Comparison of ENCODE assay signal across 14 cellular contexts in the genomic region with DNA sequence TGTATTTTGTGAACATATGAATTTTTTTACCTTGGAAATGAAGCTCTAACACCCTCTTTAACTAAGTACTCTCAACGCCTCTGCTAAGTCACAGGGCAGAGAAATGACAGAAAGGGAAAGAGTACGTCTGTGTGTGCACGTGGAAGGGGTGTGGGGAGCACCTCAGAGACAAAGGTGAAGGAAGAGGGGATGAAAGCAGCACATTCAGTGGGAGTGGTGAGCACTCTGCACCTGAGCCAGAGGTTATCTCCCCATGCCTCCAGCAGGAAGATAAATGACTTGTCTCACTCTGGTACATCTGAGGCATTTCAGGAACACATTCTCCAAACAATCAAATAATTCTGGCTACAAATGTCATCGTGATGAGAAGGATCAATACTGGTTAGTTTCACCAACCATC. TPM values are rescaled to one million over a fixed set of nuclear protein-coding genes. Genes with fewer than 3 reads are reported as not detected.
DNase-seq lines count a peak whose midpoint lies in the region; ATAC-seq and TF ChIP-seq lines count a peak whose summit lies in the region.
"Had no signal": no experiment of that assay in that cellular context is flagged by ENCODE, and none has a peak within 500 bp of the region (broad histone marks: within the 10 kb centered on the region; RNA-seq: fewer than 3 reads in every experiment).

No MANE protein-coding gene starts in this region.

- H3K27me3 Mint-ChIP-seq in activated CD4-positive, alpha-beta T cell treated with anti-CD3 and anti-CD28 coated beads for 36 hours, result no peaks in the 10 kb centered on the region
- no peaks in the 10 kb centered on the region for H3K27me3 Mint-ChIP-seq in activated CD4-positive, alpha-beta memory T cell treated with anti-CD3 and anti-CD28 coated beads for 36 hours

- DNase-seq in activated CD4-positive, alpha-beta T cell treated with anti-CD3 and anti-CD28 coated beads for 36 hours, result peak; percentile 66
- no peak for DNase-seq in activated CD4-positive, alpha-beta T cell treated with anti-CD3 and anti-CD28 coated beads, Interleukin-2, amount 50 U/mL, for 48 hours
- DNase-seq in activated CD4-positive, alpha-beta memory T cell treated with anti-CD3 and anti-CD28 coated beads for 36 hours, result peak; percentile 60
- no peak for DNase-seq in fibroblast of the aortic adventitia (ENCODE audit: low read depth)
- DNase-seq in stimulated activated CD4-positive, alpha-beta T cell treated with anti-CD3 and anti-CD28 coated beads, Interleukin-4, amount 100 ng/mL, for 24 hours, result peak; percentile 30
- DNase-seq in DMS79 treated with DMSO at 0.1 percent for 48 hours (lab: John Stamatoyannopoulos, UW), result no peak
- no peak for DNase-seq in tibial artery
- no peak for DNase-seq in effector CD4-positive, alpha-beta T cell
- DNase-seq: 8988T, esophagus squamous epithelium, NCI-H1417 treated with DMSO at 0.1 percent for 48 hours had no signal

- CTCF ChIA-PET in activated CD4-positive, alpha-beta T cell treated with anti-CD3 and anti-CD28 coated beads for 36 hours (lab: Charles Lee), result interaction anchor here (0.8 to 1.6 kb wide), 5 partner anchors 13 to 62 kb away, joined by 3 to 4 read pairs (median 4); no protein-coding TSS in a partner anchor
- CTCF ChIA-PET in activated CD4-positive, alpha-beta memory T cell treated with anti-CD3 and anti-CD28 coated beads for 36 hours (lab: Charles Lee), result interaction anchor here (0.6 to 2.7 kb wide), 4 partner anchors 8 to 74 kb away, joined by 3 to 16 read pairs (median 5); no protein-coding TSS in a partner anchor

- H3K27ac ChIP-seq in tibial artery, result peak overlapping the region in 1 of 2 donors; percentile 16
- H3K27ac ChIP-seq: ascending aorta, parathyroid adenoma had no signal

- H3K4me3 ChIP-seq in fibroblast of the aortic adventitia (ENCODE audit: low read depth, low read length), result peak overlapping the region; percentile 32
- no peak overlapping the region for H3K4me3 ChIP-seq in tibial artery
- H3K4me3 ChIP-seq: ascending aorta, esophagus squamous epithelium, HAP-1 had no signal

- peaks cover 0 to 9% (median 0%) of the 10 kb centered on the region in 3 donors for H3K36me3 ChIP-seq in tibial artery
- H3K36me3 ChIP-seq: ascending aorta had no signal

- H3K9me3 Mint-ChIP-seq in activated CD4-positive, alpha-beta T cell treated with anti-CD3 and anti-CD28 coated beads for 36 hours (ENCODE audit: low read depth), result no peaks in the 10 kb centered on the region
- H3K9me3 Mint-ChIP-seq in activated CD4-positive, alpha-beta memory T cell treated with anti-CD3 and anti-CD28 coated beads for 36 hours, result no peaks in the 10 kb centered on the region

- intact Hi-C loops in activated CD4-positive, alpha-beta T cell treated with anti-CD3 and anti-CD28 coated beads for 36 hours (cut with DNase I, micrococcal nuclease), result loop anchor here in 1 of 2 experiments (2.0 to 5.0 kb wide), 2 partner anchors 13 to 74 kb away; no protein-coding TSS in a partner anchor
- intact Hi-C loops in activated CD4-positive, alpha-beta memory T cell treated with anti-CD3 and anti-CD28 coated beads for 36 hours (cut with micrococcal nuclease), result loop anchor here (1.0 kb wide), 1 partner anchor 14 kb away; no protein-coding TSS in a partner anchor
- intact Hi-C loops in tibial artery (cut with DNase I; ENCODE audit: low total_unique reads), result no loop called here

- H3K9me3 ChIP-seq in tibial artery, result no peaks in the 10 kb centered on the region
- H3K9me3 ChIP-seq: ascending aorta, esophagus squamous epithelium, HAP-1 had no signal

- no peaks in the 10 kb centered on the region for H3K27me3 ChIP-seq in tibial artery
- H3K27me3 ChIP-seq: ascending aorta, esophagus squamous epithelium had no signal

- peak overlapping the region; percentile 14 for H3K4me3 Mint-ChIP-seq in activated CD4-positive, alpha-beta T cell treated with anti-CD3 and anti-CD28 coated beads for 36 hours
- H3K4me3 Mint-ChIP-seq in activated CD4-positive, alpha-beta memory T cell treated with anti-CD3 and anti-CD28 coated beads for 36 hours, result peak overlapping the region; percentile 43

- H3K27ac Mint-ChIP-seq in activated CD4-positive, alpha-beta T cell treated with anti-CD3 and anti-CD28 coated beads for 36 hours, result peak overlapping the region; percentile 77
- peak overlapping the region; percentile 82 for H3K27ac Mint-ChIP-seq in activated CD4-positive, alpha-beta memory T cell treated with anti-CD3 and anti-CD28 coated beads for 36 hours

- H3K36me3 Mint-ChIP-seq in activated CD4-positive, alpha-beta T cell treated with anti-CD3 and anti-CD28 coated beads for 36 hours (ENCODE audit: low read depth), result peaks cover 58% of the 10 kb centered on the region
- H3K36me3 Mint-ChIP-seq in activated CD4-positive, alpha-beta memory T cell treated with anti-CD3 and anti-CD28 coated beads for 36 hours, result peaks cover 35% of the 10 kb centered on the region

- peak; percentile 52 for ATAC-seq in activated CD4-positive, alpha-beta T cell treated with anti-CD3 and anti-CD28 coated beads for 36 hours

- H3K4me1 Mint-ChIP-seq in activated CD4-positive, alpha-beta T cell treated with anti-CD3 and anti-CD28 coated beads for 36 hours, result peaks cover 75% of the 10 kb centered on the region
- peaks cover 73% of the 10 kb centered on the region for H3K4me1 Mint-ChIP-seq in activated CD4-positive, alpha-beta memory T cell treated with anti-CD3 and anti-CD28 coated beads for 36 hours (ENCODE audit: low read depth)

- TF ChIP-seq CTCF in fibroblast of the aortic adventitia (IDR thresholded peaks at IDR 0.05; ENCODE audit: insufficient read depth, low read length) (no peak), tibial artery (IDR thresholded peaks at IDR 0.05) (no peak)

- peaks cover 0 to 93% (median 49%) of the 10 kb centered on the region in 4 donors for H3K4me1 ChIP-seq in tibial artery
- H3K4me1 ChIP-seq: HAP-1 had no signal

- POLR2A ChIA-PET in activated CD4-positive, alpha-beta T cell treated with anti-CD3 and anti-CD28 coated beads for 36 hours (lab: Charles Lee), result interaction anchor here (1.4 kb wide), 1 partner anchor 15 kb away, joined by 4 read pairs; a partner anchor contains a TSS
- POLR2A ChIA-PET in activated CD4-positive, alpha-beta memory T cell treated with anti-CD3 and anti-CD28 coated beads for 36 hours (lab: Charles Lee), result interaction anchor here (2.3 to 4.5 kb wide), 2 partner anchors 13 to 67 kb away, joined by 9 to 17 read pairs; no protein-coding TSS in a partner anchor

RNA-seq across cellular contexts. Expression of a gene that starts 15.0 kb away (rescaled TPM):
- 10 to 100 TPM; 45.9 to 47.3 TPM for total RNA-seq in activated CD4-positive, alpha-beta T cell treated with anti-CD3 and anti-CD28 coated beads for 36 hours
- 10 to 100 TPM; 55.4 to 55.7 TPM for total RNA-seq in activated CD4-positive, alpha-beta memory T cell treated with anti-CD3 and anti-CD28 coated beads for 36 hours
- 48.2 and 80.0 TPM in 2 replicates for total RNA-seq in fibroblast of the aortic adventitia (ENCODE audit: low replicate concordance)

Comparison
In these comparisons a context has a peak if more than half of its experiments do, and no peak if none do; other contexts are left out.
1. DNase-seq: peak in activated CD4-positive, alpha-beta T cell treated with anti-CD3 and anti-CD28 coated beads for 36 hours (single experiment), activated CD4-positive, alpha-beta memory T cell treated with anti-CD3 and anti-CD28 coated beads for 36 hours (single experiment) and stimulated activated CD4-positive, alpha-beta T cell treated with anti-CD3 and anti-CD28 coated beads, Interleukin-4, amount 100 ng/mL, for 24 hours (single experiment); none in activated CD4-positive, alpha-beta T cell treated with anti-CD3 and anti-CD28 coated beads, Interleukin-2, amount 50 U/mL, for 48 hours (0 of 2), fibroblast of the aortic adventitia (single experiment), DMS79 treated with DMSO at 0.1 percent for 48 hours (single experiment), tibial artery (0 of 2) and effector CD4-positive, alpha-beta T cell (single experiment).